21 cellular contexts compared by ENCODE assay signal in the genomic region with DNA sequence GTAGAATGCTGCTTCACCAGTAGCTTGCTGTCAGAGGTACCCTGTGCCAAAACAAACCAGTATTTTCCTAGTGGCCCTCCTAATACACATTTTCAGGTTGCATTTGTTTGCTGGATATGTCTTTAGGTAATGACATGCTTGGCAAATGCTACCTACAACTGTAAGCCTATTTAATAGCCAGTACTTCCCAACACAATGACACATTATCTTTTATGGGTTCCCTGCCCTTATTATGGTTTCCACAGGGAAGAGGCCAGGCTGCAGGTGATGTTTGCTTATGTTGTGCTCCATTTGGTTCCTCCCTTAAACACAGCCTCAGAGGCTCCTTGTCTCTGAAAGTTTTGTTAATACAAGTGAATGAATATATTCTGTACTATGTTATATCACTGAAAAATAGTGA. TPM values are rescaled to one million over a fixed set of nuclear protein-coding genes. Genes with fewer than 3 reads are reported as not detected.
DNase-seq lines count a peak whose midpoint lies in the region; TF ChIP-seq lines count a peak whose summit lies in the region.
"Had no signal": no experiment of that assay in that cellular context is flagged by ENCODE, and none has a peak within 500 bp of the region (broad histone marks: within the 10 kb centered on the region; RNA-seq: fewer than 3 reads in every experiment).

No MANE protein-coding gene starts in this region.

- in situ Hi-C loops in HAP-1 (cut with MboI; ENCODE audit: low sequenced_read_pairs), result no loop called here

- H3K4me3 ChIP-seq in lower leg skin (ENCODE audit: low read depth, poor library complexity, severe bottlenecking) (no peak overlapping the region), HAP-1 (no peak overlapping the region), mesenchymal stem cell (ENCODE audit: insufficient read depth in 1 of 2, low read depth in 1 of 2, low read length in 2 of 2) (no peak overlapping the region)
- H3K4me3 ChIP-seq: ascending aorta, stomach had no signal

- no peak overlapping the region for H2BK15ac ChIP-seq in mesenchymal stem cell (ENCODE audit: low read depth, poor library complexity, severe bottlenecking)

- H3K14ac ChIP-seq in mesenchymal stem cell (ENCODE audit: low read length in 2 of 2), result no peak overlapping the region

- no peak overlapping the region for H2BK5ac ChIP-seq in mesenchymal stem cell (ENCODE audit: low read depth, low read length, poor library complexity, severe bottlenecking)

- no peak overlapping the region for H3K23ac ChIP-seq in mesenchymal stem cell (ENCODE audit: low read length in 2 of 2)

- H3K36me3 ChIP-seq in HAP-1 (replicated peaks), result no peaks in the 10 kb centered on the region
- no peaks in the 10 kb centered on the region for H3K36me3 ChIP-seq in mesenchymal stem cell (ENCODE audit: control insufficient read depth in 1 of 2, insufficient read depth in 2 of 2, low read depth in 1 of 2, low read length in 2 of 2)
- H3K36me3 ChIP-seq: ascending aorta, stomach had no signal

- no peaks in the 10 kb centered on the region for H3K27me3 ChIP-seq in HAP-1 (ENCODE audit: low read depth)
- no peaks in the 10 kb centered on the region for H3K27me3 ChIP-seq in mesenchymal stem cell (ENCODE audit: control insufficient read depth in 1 of 2, insufficient read depth in 1 of 2, low read length in 2 of 2)
- H3K27me3 ChIP-seq: ascending aorta, foreskin keratinocyte, stomach had no signal

- H3K9me3 ChIP-seq in HAP-1 (no peaks in the 10 kb centered on the region), mesenchymal stem cell (ENCODE audit: control insufficient read depth, low read length) (no peaks in the 10 kb centered on the region)
- H3K9me3 ChIP-seq: ascending aorta, stomach had no signal

- TF ChIP-seq POLR2A in lower leg skin (IDR thresholded peaks at IDR 0.05), result no peak

- H3K4ac ChIP-seq in mesenchymal stem cell (ENCODE audit: low read depth in 1 of 2, low read length in 2 of 2), result no peak overlapping the region

- no peaks in the 10 kb centered on the region for H3K79me1 ChIP-seq in mesenchymal stem cell (replicated peaks; ENCODE audit: low read length, poor library complexity, severe bottlenecking)

- H2BK120ac ChIP-seq in mesenchymal stem cell (ENCODE audit: low read depth, low read length), result no peak overlapping the region

- no peak overlapping the region for H4K91ac ChIP-seq in mesenchymal stem cell (ENCODE audit: low read length)

- no peak overlapping the region for H2AK5ac ChIP-seq in mesenchymal stem cell (ENCODE audit: low read length, severe bottlenecking)

- H3K18ac ChIP-seq in mesenchymal stem cell (ENCODE audit: low read depth in 1 of 2, low read length in 2 of 2), result no peak overlapping the region

- no peak overlapping the region for H3K27ac ChIP-seq in mesenchymal stem cell (ENCODE audit: low read length, poor library complexity, severe bottlenecking)
- H3K27ac ChIP-seq: ascending aorta, epithelial cell of prostate, foreskin keratinocyte, stomach had no signal

- no peak for TF ChIP-seq CTCF in lower leg skin (IDR thresholded peaks at IDR 0.05)

- H3K9ac ChIP-seq in mesenchymal stem cell (ENCODE audit: low read length), result no peak overlapping the region

- no peak overlapping the region for H2AFZ ChIP-seq in mesenchymal stem cell (ENCODE audit: low read depth, low read length)

- intact Hi-C loops in lower leg skin (cut with DNase I; ENCODE audit: low total_unique reads), result no loop called here

- H3K4me2 ChIP-seq in mesenchymal stem cell (ENCODE audit: low read length, poor library complexity, severe bottlenecking), result no peak overlapping the region

- H4K8ac ChIP-seq in mesenchymal stem cell (ENCODE audit: low read length), result no peak overlapping the region

- H2BK12ac ChIP-seq in mesenchymal stem cell (ENCODE audit: low read length in 2 of 2), result no peak overlapping the region

- H3K4me1 ChIP-seq in HAP-1 (no peaks in the 10 kb centered on the region), mesenchymal stem cell (ENCODE audit: control insufficient read depth, insufficient read depth, low read depth, low read length) (no peaks in the 10 kb centered on the region)
- H3K4me1 ChIP-seq: foreskin keratinocyte had no signal

- peak; percentile 70 for DNase-seq in DMS79 (lab: John Stamatoyannopoulos, UW)
- peak; percentile 73 for DNase-seq in NCI-H1417 treated with DMSO at 0.1 percent for 48 hours (lab: John Stamatoyannopoulos, UW)
- DNase-seq in NCI-H2227 (lab: John Stamatoyannopoulos, UW; ENCODE audit: unreplicated experiment), result peak; percentile 58
- peak; percentile 33 for DNase-seq in SW480 (ENCODE audit: low spot score)
- no peak for DNase-seq in lower leg skin (ENCODE audit: low spot score in 2 of 2)
- DNase-seq in HAP-1 (ENCODE audit: low spot score in 2 of 2), result no peak
- DNase-seq in mesenchymal stem cell, result no peak
- no peak for DNase-seq in cortex of kidney (lab: John Stamatoyannopoulos, UW)
- DNase-seq: activated CD4-positive, CD25-positive, alpha-beta regulatory T cell treated with anti-CD3 and anti-CD28 coated beads, Interleukin-2, amount 50 U/mL, for 72 hours; activated T-cell treated with anti-CD3 and anti-CD28 coated beads, Interleukin-2, amount 50 U/mL, for 48 hours; CD4-positive, alpha-beta T cell; central memory CD4-positive, alpha-beta T cell; foreskin keratinocyte; H7; immature natural killer cell; NCI-H1694; nucleus accumbens; stimulated activated CD4-positive, alpha-beta T cell treated with anti-CD3 and anti-CD28 coated beads, Interleukin-4, amount 100 ng/mL, for 4 hours; stomach had no signal

RNA-seq across cellular contexts. Expression of a gene that starts 24.7 kb away (rescaled TPM):
- 10 to 100 TPM; 24.9 to 39.6 (median 35.9) TPM for total RNA-seq in lower leg skin
- 6.9 TPM for polyA plus RNA-seq in mesenchymal stem cell (2013, experiment 1 of 2)
- polyA plus RNA-seq in mesenchymal stem cell (2013, experiment 2 of 2), result 5.3 TPM

Comparison
In these comparisons a context has a peak if more than half of its experiments do, and no peak if none do; other contexts are left out.
1. DNase-seq: peak in DMS79 (single experiment), NCI-H1417 treated with DMSO at 0.1 percent for 48 hours (single experiment), NCI-H2227 (single experiment) and SW480 (single experiment); none in lower leg skin (0 of 2), HAP-1 (0 of 2), mesenchymal stem cell (single experiment) and cortex of kidney (single experiment).